ENCODE assay signal across 9 cellular contexts in genomic region chr13:110471833-110472162, GRCh38.
A peak's percentile ranks its signal among the peaks of the same experiment; 100 is the strongest.
DNase-seq lines count a peak whose midpoint lies in the region; ATAC-seq, FAIRE-seq and TF ChIP-seq lines count a peak whose summit lies in the region.
"Had no signal": no experiment of that assay in that cellular context is flagged by ENCODE, and none has a peak within 500 bp of the region (broad histone marks: within the 10 kb centered on the region; RNA-seq: fewer than 3 reads in every experiment).

No MANE protein-coding gene starts in this region.

- peaks cover 4 to 35% of the 10 kb centered on the region in 2 donors for H3K36me3 ChIP-seq in vagina

- no peak for TF ChIP-seq POLR2A in vagina (IDR thresholded peaks at IDR 0.05)

- no peaks in the 10 kb centered on the region for H3K4me1 ChIP-seq in vagina

- H3K36me3 Mint-ChIP-seq in CD14-positive monocyte, result peaks cover 0 to 6% of the 10 kb centered on the region in 2 donors
- H3K36me3 Mint-ChIP-seq: activated naive CD4-positive, alpha-beta T cell treated with anti-CD3 and anti-CD28 coated beads, Interleukin-2, amount 50 U/mL, for 24 hours had no signal

- intact Hi-C loops in CD14-positive monocyte (cut with micrococcal nuclease), result loop anchor here (1.0 to 5.0 kb wide), 3 partner anchors 8 to 51 kb away; no protein-coding TSS in a partner anchor
- intact Hi-C loops in vagina (cut with DNase I), result no loop called here

- peak; percentile 98 for FAIRE-seq in GM19239 (lab: Jason Lieb, UNC)

- peaks cover 26% of the 10 kb centered on the region for H3K4me1 Mint-ChIP-seq in CD14-positive monocyte
- H3K4me1 Mint-ChIP-seq: activated naive CD4-positive, alpha-beta T cell treated with anti-CD3 and anti-CD28 coated beads, Interleukin-2, amount 50 U/mL, for 24 hours had no signal

- no peak overlapping the region for H3K4me3 ChIP-seq in vagina

- peak; percentile 93 for DNase-seq in CD14-positive monocyte (ENCODE audit: low spot score)
- DNase-seq in GM19239 (ENCODE audit: insufficient read length, low spot score), result peak; percentile 90
- DNase-seq in UCSD-AML1 (lab: John Stamatoyannopoulos, UW; ENCODE audit: unreplicated experiment), result peak; percentile 40
- DNase-seq in left lobe of liver (ENCODE audit: low spot score), result no peak
- no peak for DNase-seq in vagina (ENCODE audit: extremely low spot score in 2 of 2)
- DNase-seq in LoVo (ENCODE audit: low spot score), result no peak
- no peak for DNase-seq in AG20443 (ENCODE audit: low spot score)

- H3K27ac ChIP-seq in vagina, result no peak overlapping the region

- H3K27ac Mint-ChIP-seq in CD14-positive monocyte, result peak overlapping the region; percentile 85 to 97 (median 95)
- H3K27ac Mint-ChIP-seq: activated naive CD4-positive, alpha-beta T cell treated with anti-CD3 and anti-CD28 coated beads, Interleukin-2, amount 50 U/mL, for 24 hours had no signal

- no peaks in the 10 kb centered on the region for H3K27me3 ChIP-seq in vagina

- peaks cover 6 to 8% (median 6%) of the 10 kb centered on the region in 3 donors for H3K27me3 Mint-ChIP-seq in CD14-positive monocyte (ENCODE audit: low read depth in 3 of 3)

- ATAC-seq in HG03135 (IDR thresholded peaks at IDR 0.05; ENCODE audit: unreplicated experiment) (peak; percentile 98), left lobe of liver (peak; percentile 68)

- peak overlapping the region; percentile 70 to 84 for H3K4me3 Mint-ChIP-seq in CD14-positive monocyte
- H3K4me3 Mint-ChIP-seq: activated naive CD4-positive, alpha-beta T cell treated with anti-CD3 and anti-CD28 coated beads, Interleukin-2, amount 50 U/mL, for 24 hours had no signal

- TF ChIP-seq CTCF in CD14-positive monocyte (IDR thresholded peaks at IDR 0.05) (no peak), vagina (IDR thresholded peaks at IDR 0.05) (no peak)

- no peaks in the 10 kb centered on the region for H3K9me3 ChIP-seq in vagina

- no peaks in the 10 kb centered on the region for H3K9me3 Mint-ChIP-seq in CD14-positive monocyte
- H3K9me3 Mint-ChIP-seq: activated naive CD4-positive, alpha-beta T cell treated with anti-CD3 and anti-CD28 coated beads, Interleukin-2, amount 50 U/mL, for 24 hours had no signal

Comparison
In these comparisons a context has a peak if more than half of its experiments do, and no peak if none do; other contexts are left out.
1. DNase-seq: peak in CD14-positive monocyte (single experiment), GM19239 (single experiment) and UCSD-AML1 (single experiment); none in left lobe of liver (single experiment), vagina (0 of 2), LoVo (single experiment) and AG20443 (single experiment).